In genomic region chr2:241211276-241211675, GRCh38 we compare ENCODE assay signal across 24 cellular contexts. TPM values are rescaled to one million over a fixed set of nuclear protein-coding genes. Genes with fewer than 3 reads are reported as not detected.
DNase-seq lines count a peak whose midpoint lies in the region; ATAC-seq and TF ChIP-seq lines count a peak whose summit lies in the region.
"Had no signal": no experiment of that assay in that cellular context is flagged by ENCODE, and none has a peak within 500 bp of the region (broad histone marks: within the 10 kb centered on the region; RNA-seq: fewer than 3 reads in every experiment).

No MANE protein-coding gene starts in this region.

- TF ChIP-seq CTCF in endodermal cell (conservative IDR thresholded peaks at IDR 0.05) (peak; percentile 57), CD14-positive monocyte (IDR thresholded peaks at IDR 0.05) (no peak)

- H3K36me3 Mint-ChIP-seq in endodermal cell (ENCODE audit: low read depth) (no peaks in the 10 kb centered on the region), CD14-positive monocyte (no peaks in the 10 kb centered on the region)
- H3K36me3 Mint-ChIP-seq: activated CD4-positive, alpha-beta memory T cell treated with anti-CD3 and anti-CD28 coated beads for 36 hours; WTC11 had no signal

- H3K4me1 ChIP-seq in endodermal cell (ENCODE audit: control insufficient read depth, insufficient read depth, low read length) = no peaks in the 10 kb centered on the region
- H3K4me1 ChIP-seq: right atrium auricular region had no signal

- H3K36me3 ChIP-seq in endodermal cell (ENCODE audit: control insufficient read depth, insufficient read depth, low read length) = no peaks in the 10 kb centered on the region
- H3K36me3 ChIP-seq: right atrium auricular region, SJSA1 had no signal

- H3K4me1 Mint-ChIP-seq in endodermal cell (peaks cover 4% of the 10 kb centered on the region), CD14-positive monocyte (no peaks in the 10 kb centered on the region)
- no peaks in the 10 kb centered on the region for H3K4me1 Mint-ChIP-seq in stimulated activated naive CD8-positive, alpha-beta T cell treated with anti-CD3 and anti-CD28 coated beads, Interleukin-15, amount 100 ng/mL, for 72 hours

- H3K4me3 Mint-ChIP-seq in endodermal cell (no peak overlapping the region), CD14-positive monocyte (no peak overlapping the region)
- H3K4me3 Mint-ChIP-seq in stimulated activated naive CD8-positive, alpha-beta T cell treated with anti-CD3 and anti-CD28 coated beads, Interleukin-15, amount 100 ng/mL, for 72 hours = no peak overlapping the region
- H3K4me3 Mint-ChIP-seq: activated CD4-positive, alpha-beta memory T cell treated with anti-CD3 and anti-CD28 coated beads for 36 hours; activated naive CD4-positive, alpha-beta T cell treated with anti-CD3 and anti-CD28 coated beads for 36 hours; CD4-positive, alpha-beta T cell; effector memory CD8-positive, alpha-beta T cell; WTC11 had no signal

- H3K27ac Mint-ChIP-seq in endodermal cell (no peak overlapping the region), CD14-positive monocyte (no peak overlapping the region)
- H3K27ac Mint-ChIP-seq in stimulated activated naive CD8-positive, alpha-beta T cell treated with anti-CD3 and anti-CD28 coated beads, Interleukin-15, amount 100 ng/mL, for 72 hours = no peak overlapping the region
- H3K27ac Mint-ChIP-seq: activated CD4-positive, alpha-beta memory T cell treated with anti-CD3 and anti-CD28 coated beads for 36 hours; activated naive CD4-positive, alpha-beta T cell treated with anti-CD3 and anti-CD28 coated beads for 36 hours; CD4-positive, alpha-beta T cell; effector memory CD8-positive, alpha-beta T cell; WTC11 had no signal

- H3K27me3 Mint-ChIP-seq in endodermal cell (ENCODE audit: insufficient read depth) (peaks cover 6% of the 10 kb centered on the region), CD14-positive monocyte (ENCODE audit: low read depth in 3 of 3) (peaks cover 10 to 20% (median 16%) of the 10 kb centered on the region in 3 donors)
- peaks cover 2% of the 10 kb centered on the region for H3K27me3 Mint-ChIP-seq in stimulated activated naive CD8-positive, alpha-beta T cell treated with anti-CD3 and anti-CD28 coated beads, Interleukin-15, amount 100 ng/mL, for 72 hours
- H3K27me3 Mint-ChIP-seq: activated CD4-positive, alpha-beta memory T cell treated with anti-CD3 and anti-CD28 coated beads for 36 hours; CD4-positive, alpha-beta T cell; effector memory CD8-positive, alpha-beta T cell had no signal

- no peak overlapping the region for H3K27ac ChIP-seq in endodermal cell (ENCODE audit: low read depth, low read length)
- H3K27ac ChIP-seq: PC-9, right atrium auricular region, SJSA1 had no signal

- H3K27me3 ChIP-seq in endodermal cell (ENCODE audit: control insufficient read depth, insufficient read depth, low read length, poor library complexity, severe bottlenecking) = no peaks in the 10 kb centered on the region
- H3K27me3 ChIP-seq: right atrium auricular region, SJSA1 had no signal

- H3K9me3 Mint-ChIP-seq in endodermal cell (no peaks in the 10 kb centered on the region), CD14-positive monocyte (peaks cover 0 to 1% (median 0%) of the 10 kb centered on the region in 7 donors)
- no peaks in the 10 kb centered on the region for H3K9me3 Mint-ChIP-seq in stimulated activated naive CD8-positive, alpha-beta T cell treated with anti-CD3 and anti-CD28 coated beads, Interleukin-15, amount 100 ng/mL, for 72 hours
- H3K9me3 Mint-ChIP-seq: activated CD4-positive, alpha-beta memory T cell treated with anti-CD3 and anti-CD28 coated beads for 36 hours; activated naive CD4-positive, alpha-beta T cell treated with anti-CD3 and anti-CD28 coated beads for 36 hours; CD4-positive, alpha-beta T cell; effector memory CD8-positive, alpha-beta T cell; WTC11 had no signal

- H3K9ac ChIP-seq in endodermal cell (ENCODE audit: extremely low read depth, low read length, poor library complexity, severe bottlenecking) = no peak overlapping the region

- DNase-seq in Right ventricle myocardium inferior (ENCODE audit: missing footprints) (peak; percentile 8), left ventricle myocardium superior (no peak), NCI-H345 (lab: John Stamatoyannopoulos, UW) (peak; percentile 69), endodermal cell (peak; percentile 62), NCI-H774 (lab: John Stamatoyannopoulos, UW) (no peak), CD14-positive monocyte (ENCODE audit: low spot score) (no peak)
- DNase-seq in stimulated activated naive CD8-positive, alpha-beta T cell treated with anti-CD3 and anti-CD28 coated beads, Interleukin-15, amount 100 ng/mL, for 72 hours = no peak
- DNase-seq: activated CD4-positive, alpha-beta memory T cell treated with anti-CD3 and anti-CD28 coated beads for 36 hours; activated naive CD4-positive, alpha-beta T cell treated with anti-CD3 and anti-CD28 coated beads for 36 hours; activated T-cell treated with anti-CD3 and anti-CD28 coated beads, Interleukin-2, amount 50 U/mL, for 1 hour; CD4-positive, alpha-beta T cell; cerebellar nuclear complex; DMS79; effector memory CD8-positive, alpha-beta T cell; NCI-H1694 treated with DMSO at 0.1 percent for 48 hours; NCI-H446 treated with DMSO at 0.1 percent for 48 hours; nucleus accumbens; T-helper 2 cell had no signal

- ATAC-seq in Right ventricle myocardium inferior = no peak
- ATAC-seq in left ventricle myocardium superior = no peak
- peak; percentile 5 for ATAC-seq in stimulated activated naive CD8-positive, alpha-beta T cell treated with anti-CD3 and anti-CD28 coated beads, Interleukin-15, amount 100 ng/mL, for 72 hours
- no peak for ATAC-seq in HG03135 (IDR thresholded peaks at IDR 0.05; ENCODE audit: unreplicated experiment)
- ATAC-seq: effector memory CD8-positive, alpha-beta T cell; left lobe of liver; WTC11 had no signal

- H3K9me3 ChIP-seq in endodermal cell (ENCODE audit: control insufficient read depth, low read length) = no peaks in the 10 kb centered on the region
- H3K9me3 ChIP-seq: right atrium auricular region, SJSA1 had no signal

- no peak overlapping the region for H3K4me3 ChIP-seq in endodermal cell (ENCODE audit: low read length)
- H3K4me3 ChIP-seq: PC-9, right atrium auricular region, SJSA1 had no signal

- intact Hi-C loops in Right ventricle myocardium inferior (cut with DNase I) (no loop called here), left ventricle myocardium superior (cut with micrococcal nuclease) (no loop called here), CD14-positive monocyte (cut with micrococcal nuclease) (no loop called here)

- WGBS in endodermal cell (ENCODE audit: insufficient coverage in 1 of 2, insufficient read length in 1 of 2), 2 experiments = 59% methylated on average over 2 of the region's 2 CpGs; no CpG with 5 or more reads in 1 of the 2 experiments

RNA-seq across cellular contexts. Expression of gene ANO7, which starts 22.8 kb away (rescaled TPM):
- total RNA-seq in Right ventricle myocardium inferior (0.81 TPM), left ventricle myocardium superior (1.1 TPM), endodermal cell (1 to 10 TPM; 8.1 to 8.5 TPM)
- 1.3 TPM for polyA plus RNA-seq in endodermal cell (2013, experiment 1 of 2)
- polyA plus RNA-seq in endodermal cell (2013, experiment 2 of 2) = 2.0 TPM
- polyA plus RNA-seq in CD14-positive monocyte = not detected

Comparison
In these comparisons a context has a peak if more than half of its experiments do, and no peak if none do; other contexts are left out.
1. DNase-seq: peak in Right ventricle myocardium inferior (single experiment), NCI-H345 (single experiment) and endodermal cell (single experiment); none in left ventricle myocardium superior (single experiment), stimulated activated naive CD8-positive, alpha-beta T cell treated with anti-CD3 and anti-CD28 coated beads, Interleukin-15, amount 100 ng/mL, for 72 hours (0 of 2), NCI-H774 (single experiment) and CD14-positive monocyte (single experiment).